8 cellular contexts compared by ENCODE assay signal in genomic region chr12:108858399-108859074, GRCh38. TPM values are rescaled to one million over a fixed set of nuclear protein-coding genes. Genes with fewer than 3 reads are reported as not detected.
A peak's percentile ranks its signal among the peaks of the same experiment; 100 is the strongest.
DNase-seq lines count a peak whose midpoint lies in the region; ATAC-seq, FAIRE-seq and TF ChIP-seq lines count a peak whose summit lies in the region.

No MANE protein-coding gene starts in this region.

- H3K4me3 Mint-ChIP-seq in CD4-positive, alpha-beta memory T cell, result peak overlapping the region; percentile 79 to 91 (median 88)
- peak overlapping the region; percentile 66 for H3K4me3 Mint-ChIP-seq in neural progenitor cell

- H3K4me3 ChIP-seq in CD4-positive, alpha-beta memory T cell (ENCODE audit: low read length in 2 of 2), result peak overlapping the region in 1 of 2 donors; percentile 66
- H3K4me3 ChIP-seq in NB4 (ENCODE audit: low read depth, low read length) (peak overlapping the region; percentile 64), duodenal mucosa (ENCODE audit: low read depth in 1 of 2, low read length in 2 of 2) (peak overlapping the region; percentile 64), neural progenitor cell (peak overlapping the region; percentile 61)

- peak overlapping the region; percentile 74 for H3K4me2 ChIP-seq in neural progenitor cell

- no peaks in the 10 kb centered on the region for H3K36me3 ChIP-seq in CD4-positive, alpha-beta memory T cell (ENCODE audit: insufficient read depth, low read length)
- H3K36me3 ChIP-seq in duodenal mucosa (ENCODE audit: control insufficient read depth in 1 of 2, insufficient read depth in 2 of 2, low read length in 2 of 2) (peaks cover 0 to 3% of the 10 kb centered on the region in 2 donors), neural progenitor cell (no peaks in the 10 kb centered on the region)

- peaks cover 36% of the 10 kb centered on the region for H3K79me2 ChIP-seq in neural progenitor cell (ENCODE audit: low read depth)

- peaks cover 0 to 14% of the 10 kb centered on the region in 2 donors for H3K36me3 Mint-ChIP-seq in CD4-positive, alpha-beta memory T cell
- peaks cover 13% of the 10 kb centered on the region for H3K36me3 Mint-ChIP-seq in neural progenitor cell

- peaks cover 0 to 2% of the 10 kb centered on the region in 2 donors for H3K27me3 Mint-ChIP-seq in CD4-positive, alpha-beta memory T cell
- peaks cover 18% of the 10 kb centered on the region for H3K27me3 Mint-ChIP-seq in neural progenitor cell (ENCODE audit: insufficient read depth, low read depth)

- H4K20me1 ChIP-seq in neural progenitor cell (ENCODE audit: low read depth), result peaks cover 4% of the 10 kb centered on the region

- peaks cover 0 to 2% (median 0%) of the 10 kb centered on the region in 8 donors for H3K9me3 Mint-ChIP-seq in CD4-positive, alpha-beta memory T cell
- H3K9me3 Mint-ChIP-seq in neural progenitor cell, result peaks cover 2% of the 10 kb centered on the region

- H3K4me1 ChIP-seq in CD4-positive, alpha-beta memory T cell (ENCODE audit: insufficient read depth, low read length), result peaks cover 38% of the 10 kb centered on the region
- peaks cover 29 to 34% of the 10 kb centered on the region in 2 donors for H3K4me1 ChIP-seq in duodenal mucosa (ENCODE audit: control insufficient read depth in 1 of 2, insufficient read depth in 2 of 2, low read length in 2 of 2)
- peaks cover 25% of the 10 kb centered on the region for H3K4me1 ChIP-seq in neural progenitor cell

- no peak for TF ChIP-seq CTCF in NB4 (IDR thresholded peaks at IDR 0.05; ENCODE audit: low read depth, low read length)
- TF ChIP-seq CTCF in neural progenitor cell (IDR thresholded peaks at IDR 0.05), result no peak

- ATAC-seq in GM21447 (IDR thresholded peaks at IDR 0.05; ENCODE audit: unreplicated experiment), result no peak

- no peaks in the 10 kb centered on the region for H3K9me3 ChIP-seq in CD4-positive, alpha-beta memory T cell (ENCODE audit: control insufficient read depth in 1 of 2, low read length in 2 of 2)
- no peaks in the 10 kb centered on the region for H3K9me3 ChIP-seq in duodenal mucosa (ENCODE audit: control insufficient read depth in 1 of 2, low read length in 2 of 2)
- H3K9me3 ChIP-seq in neural progenitor cell (ENCODE audit: low read depth), result peaks cover 7% of the 10 kb centered on the region

- no peak for TF ChIP-seq POLR2A in NB4 (IDR thresholded peaks at IDR 0.05; ENCODE audit: extremely low read depth, insufficient read length)

- H3F3A ChIP-seq in neural progenitor cell (ENCODE audit: low read depth), result peaks cover 27% of the 10 kb centered on the region

- peak overlapping the region; percentile 51 for H2AFZ ChIP-seq in neural progenitor cell (replicated peaks)

- peak overlapping the region; percentile 83 to 94 (median 93) for H3K27ac Mint-ChIP-seq in CD4-positive, alpha-beta memory T cell
- peak overlapping the region; percentile 55 for H3K27ac Mint-ChIP-seq in neural progenitor cell

- intact Hi-C loops in CD4-positive, alpha-beta memory T cell (cut with micrococcal nuclease), result loop anchor here (5.0 to 10.0 kb wide), 6 partner anchors 51 to 1494 kb away; partner anchors contain the start of genes KCTD10, MMAB, MVK and PRDM4

- H3K27ac ChIP-seq in CD4-positive, alpha-beta memory T cell (ENCODE audit: low read depth, low read length), result peak overlapping the region; percentile 69
- H3K27ac ChIP-seq in duodenal mucosa (ENCODE audit: low read depth, low read length) (no peak overlapping the region), neural progenitor cell (no peak overlapping the region)

- FAIRE-seq in frontal cortex (lab: Jason Lieb, UNC), result no peak

- POLR2A ChIA-PET in CD4-positive, alpha-beta memory T cell (lab: Charles Lee; ENCODE audit: partially characterized antibody), result interaction anchor here (1.6 to 3.3 kb wide), 5 partner anchors 19 to 298 kb away, joined by 4 to 41 read pairs (median 11); partner anchors contain the start of genes SART3 and SELPLG

- H3K27me3 ChIP-seq in CD4-positive, alpha-beta memory T cell (ENCODE audit: insufficient read depth, low read length), result no peaks in the 10 kb centered on the region
- H3K27me3 ChIP-seq in duodenal mucosa (ENCODE audit: control insufficient read depth in 1 of 2, insufficient read depth in 2 of 2, low read length in 2 of 2), result no peaks in the 10 kb centered on the region
- no peaks in the 10 kb centered on the region for H3K27me3 ChIP-seq in neural progenitor cell

- H3K9ac ChIP-seq in duodenal mucosa (ENCODE audit: low read depth in 1 of 2, low read length in 2 of 2) (peak overlapping the region; percentile 24 to 67), neural progenitor cell (no peak overlapping the region)

- CTCF ChIA-PET in CD4-positive, alpha-beta memory T cell (lab: Charles Lee; ENCODE audit: partially characterized antibody), result interaction anchor here (1.8 to 1.9 kb wide), 2 partner anchors 20 to 26 kb away, joined by 4 to 6 read pairs; no protein-coding TSS in a partner anchor

- no peak for DNase-seq in CD4-positive, alpha-beta memory T cell
- DNase-seq in NB4 (ENCODE audit: low read depth) (peak; percentile 54), neural progenitor cell (ENCODE audit: low spot score) (peak; percentile 55), NCI-H1092 (lab: John Stamatoyannopoulos, UW) (no peak), Kasumi-1 (lab: John Stamatoyannopoulos, UW) (no peak), frontal cortex (ENCODE audit: low spot score in 2 of 2) (no peak)

- H3K4me1 Mint-ChIP-seq in CD4-positive, alpha-beta memory T cell, result peaks cover 30 to 46% (median 40%) of the 10 kb centered on the region in 4 donors
- peaks cover 52% of the 10 kb centered on the region for H3K4me1 Mint-ChIP-seq in neural progenitor cell

RNA-seq across cellular contexts. Expression of gene SSH1, which starts 1.2 kb away (rescaled TPM):
- 10 to 100 TPM; 32.3 to 38.0 TPM for total RNA-seq in CD4-positive, alpha-beta memory T cell
- 1 to 10 TPM; 1.4 to 9.3 TPM for polyA plus RNA-seq in CD4-positive, alpha-beta memory T cell
- total RNA-seq in neural progenitor cell (ENCODE audit: low replicate concordance), result 8.4 and 10.2 TPM in 2 replicates
- total RNA-seq in frontal cortex, result 4.1 TPM

RNA-seq across cellular contexts. Expression of gene DAO, which starts 21.4 kb away (rescaled TPM):
- total RNA-seq in CD4-positive, alpha-beta memory T cell, result not detected
- not detected for polyA plus RNA-seq in CD4-positive, alpha-beta memory T cell
- not detected in 2 replicates for total RNA-seq in neural progenitor cell (ENCODE audit: low replicate concordance)
- total RNA-seq in frontal cortex, result not detected

Comparison
In these comparisons a context has a peak if more than half of its experiments do, and no peak if none do; other contexts are left out.
1. DNase-seq: peak in NB4 (single experiment) and neural progenitor cell (single experiment); none in CD4-positive, alpha-beta memory T cell (0 of 5), NCI-H1092 (single experiment), Kasumi-1 (0 of 2) and frontal cortex (0 of 2).